Comparison of ENCODE assay signal across 8 cellular contexts in genomic region chr20:30585244-30585796, GRCh38.
DNase-seq lines count a peak whose midpoint lies in the region; ATAC-seq and TF ChIP-seq lines count a peak whose summit lies in the region.
"Not testable (repeated sequence)": the region's sequence is repeated elsewhere in the genome, so short reads cannot be mapped to it uniquely, and the experiment has no call there.

No MANE protein-coding gene starts in this region.

- intact Hi-C loops in left colon (cut with DNase I, micrococcal nuclease); sigmoid colon (cut with DNase I): not testable (repeated sequence)

- not testable (repeated sequence) for H3K27me3 ChIP-seq in foreskin keratinocyte, sigmoid colon

- H3K4me3 ChIP-seq in sigmoid colon (peak overlapping the region in 3 of 4 donors; percentile 52 to 64 (median 54)), urinary bladder (ENCODE audit: low read depth, low read length) (peak overlapping the region; percentile 26)

- peak; percentile 72 for TF ChIP-seq CTCF in VCaP (conservative IDR thresholded peaks at IDR 0.05)
- TF ChIP-seq CTCF in foreskin keratinocyte (conservative IDR thresholded peaks at IDR 0.05): not testable (repeated sequence)
- peak in 3 of 4 experiments; percentile 47 to 67 (median 53) for TF ChIP-seq CTCF in sigmoid colon (IDR thresholded peaks at IDR 0.05)

- not testable (repeated sequence) for H3K4me1 ChIP-seq in foreskin keratinocyte; sigmoid colon; urinary bladder (ENCODE audit: insufficient read depth)

- in situ Hi-C loops in T47D (cut with HindIII; ENCODE audit: low pct_unique_long_range_greater_than_20kb, low sequenced_read_pairs): not testable (repeated sequence)

- not testable (repeated sequence) for TF ChIP-seq EP300 in sigmoid colon (IDR thresholded peaks at IDR 0.05)

- H3K9me3 ChIP-seq in sigmoid colon: not testable (repeated sequence)

- not testable (repeated sequence) for TF ChIP-seq POLR2A in sigmoid colon (IDR thresholded peaks at IDR 0.05)

- ATAC-seq in foreskin keratinocyte (peak; percentile 98), left colon (peak; percentile 100)

- peak; percentile 54 for DNase-seq in GM03348 (ENCODE audit: low spot score)
- peak; percentile 32 for DNase-seq in NCI-H2227 treated with DMSO at 0.1 percent for 48 hours (lab: John Stamatoyannopoulos, UW)
- peak; percentile 29 to 88 for DNase-seq in T47D (ENCODE audit: low read depth in 1 of 2, low spot score in 1 of 2)
- DNase-seq in foreskin keratinocyte: peak; percentile 38 to 62
- peak in 1 of 2 donors; percentile 89 for DNase-seq in left colon
- peak; percentile 70 for DNase-seq in sigmoid colon

- H3K27ac ChIP-seq in VCaP; foreskin keratinocyte; urinary bladder (ENCODE audit: low read depth): not testable (repeated sequence)
- peak overlapping the region in 3 of 4 donors; percentile 73 to 79 (median 74) for H3K27ac ChIP-seq in sigmoid colon

- not testable (repeated sequence) for H3K36me3 ChIP-seq in sigmoid colon; urinary bladder (ENCODE audit: insufficient read depth)

- 9 to 15% methylated on average over 49 of the region's 49 CpGs for WGBS in sigmoid colon, 2 donors
- WGBS in urinary bladder: 4% methylated on average over 49 of the region's 49 CpGs
